Comparison of ENCODE assay signal across 8 cellular contexts in genomic region chr2:119476301-119477117, GRCh38. TPM values are rescaled to one million over a fixed set of nuclear protein-coding genes. Genes with fewer than 3 reads are reported as not detected.
A peak's percentile ranks its signal among the peaks of the same experiment; 100 is the strongest.
DNase-seq lines count a peak whose midpoint lies in the region; ATAC-seq, FAIRE-seq and TF ChIP-seq lines count a peak whose summit lies in the region.

No MANE protein-coding gene starts in this region.

- peak; percentile 67 for DNase-seq in Calu3
- DNase-seq in NT2/D1 (ENCODE audit: low read depth, low spot score) = peak; percentile 76
- DNase-seq in GM12878 (ENCODE audit: low read depth, low spot score) = no peak
- DNase-seq in iPS DF 19.7 (ENCODE audit: low read depth, low spot score) = peak; percentile 54
- peak in 1 of 2 donors; percentile 40 for DNase-seq in gastrocnemius medialis

- BruUV-seq in Calu3 (replicated peaks; lab: Mats Ljungman, UMichigan) = no TSS peak
- BruUV-seq in GM12878 (replicated peaks; lab: Mats Ljungman, UMichigan) = no TSS peak

- H3K27ac Mint-ChIP-seq in Calu3 (ENCODE audit: unreplicated experiment) = no peak overlapping the region

- H4K20me1 ChIP-seq in GM12878 (ENCODE audit: control insufficient read depth, insufficient read depth) = no peaks in the 10 kb centered on the region

- H3K4me1 Mint-ChIP-seq in Calu3 (ENCODE audit: low read depth, unreplicated experiment) = peaks cover 8% of the 10 kb centered on the region

- H3K9me3 Mint-ChIP-seq in Calu3 (ENCODE audit: low read depth, unreplicated experiment) = no peaks in the 10 kb centered on the region

- TF ChIP-seq CTCF in Calu3 (IDR thresholded peaks at IDR 0.05; ENCODE audit: unreplicated experiment) (peak; percentile 91), GM12878 (IDR thresholded peaks at IDR 0.05 in 2 of 3, conservative IDR thresholded peaks at IDR 0.05 in 1 of 3; ENCODE audit: control insufficient read depth in 2 of 3, extremely low read depth in 1 of 3, insufficient read depth in 1 of 3, low read depth in 3 of 3, low read length in 3 of 3) (peak; percentile 88 to 97 (median 91)), gastrocnemius medialis (IDR thresholded peaks at IDR 0.05 in 4 of 5, conservative IDR thresholded peaks at IDR 0.05 in 1 of 5) (peak; percentile 70 to 98 (median 90))

- SMC1A ChIA-PET in GM12878 (lab: Charles Lee; ENCODE audit: uncharacterized antibody, unreplicated experiment) = interaction anchor here (0.8 to 7.8 kb wide), 15 partner anchors 12 to 212 kb away, joined by 3 to 62 read pairs (median 3); no protein-coding TSS in a partner anchor

- H3K4me3 ChIP-seq in NT2/D1 (ENCODE audit: insufficient read length, low read depth) = no peak overlapping the region
- H3K4me3 ChIP-seq in GM12878 = no peak overlapping the region
- no peak overlapping the region for H3K4me3 ChIP-seq in gastrocnemius medialis

- no peak for TF ChIP-seq EP300 in GM12878 (IDR thresholded peaks at IDR 0.05; ENCODE audit: borderline replicate concordance in 1 of 2, control insufficient read depth in 1 of 2, low read depth in 2 of 2, low read length in 2 of 2)

- peak; percentile 58 for ATAC-seq in GM19035 (IDR thresholded peaks at IDR 0.05; ENCODE audit: unreplicated experiment)
- peak; percentile 64 for ATAC-seq in HG03442 (IDR thresholded peaks at IDR 0.05; ENCODE audit: unreplicated experiment)
- peak; percentile 94 for ATAC-seq in GM12878
- ATAC-seq in gastrocnemius medialis = peak; percentile 72 to 73
- ATAC-seq in HG03135 (IDR thresholded peaks at IDR 0.05; ENCODE audit: unreplicated experiment) = no peak

- no peaks in the 10 kb centered on the region for H3K79me2 ChIP-seq in GM12878 (ENCODE audit: control insufficient read depth, insufficient read depth, low read length)

- peak; percentile 54 for FAIRE-seq in GM12878 (lab: Jason Lieb, UNC)

- H3K9me3 ChIP-seq in NT2/D1 (ENCODE audit: insufficient read depth, low read length) (no peaks in the 10 kb centered on the region), GM12878 (replicated peaks; ENCODE audit: control insufficient read depth, insufficient read depth, low read length) (no peaks in the 10 kb centered on the region), gastrocnemius medialis (no peaks in the 10 kb centered on the region)

- CTCF ChIA-PET in Calu3 (lab: Charles Lee) = interaction anchor here (0.6 to 1.9 kb wide), 14 partner anchors 9 to 171 kb away, joined by 3 to 12 read pairs (median 4); partner anchors contain the start of gene TMEM37
- CTCF ChIA-PET in GM12878 (lab: Yijun Ruan, JAX) = interaction anchor here (0.6 to 9.2 kb wide), 39 partner anchors 9 to 595 kb away, joined by 3 to 187 read pairs (median 4); no protein-coding TSS in a partner anchor

- H3K4me3 Mint-ChIP-seq in Calu3 (ENCODE audit: low read depth, unreplicated experiment) = no peak overlapping the region

- H3K36me3 Mint-ChIP-seq in Calu3 (ENCODE audit: insufficient read depth, unreplicated experiment) = no peaks in the 10 kb centered on the region

- H3K27me3 ChIP-seq in NT2/D1 (ENCODE audit: insufficient read depth, insufficient read length) (no peaks in the 10 kb centered on the region), GM12878 (replicated peaks in 1 of 2; ENCODE audit: control insufficient read depth in 2 of 2, insufficient read depth in 2 of 2, low read length in 1 of 2) (no peaks in the 10 kb centered on the region), gastrocnemius medialis (no peaks in the 10 kb centered on the region)

- H2AFZ ChIP-seq in GM12878 (ENCODE audit: control insufficient read depth, low read depth, low read length) = no peak overlapping the region

- intact Hi-C loops in Calu3 (cut with micrococcal nuclease; ENCODE audit: unreplicated experiment) (loop anchor here (1.0 to 10.0 kb wide), 2 partner anchors 69 to 472 kb away; no protein-coding TSS in a partner anchor), GM12878 (cut with micrococcal nuclease; ENCODE audit: unreplicated experiment) (loop anchor here (1.0 to 5.0 kb wide), 3 partner anchors 69 to 594 kb away; no protein-coding TSS in a partner anchor), gastrocnemius medialis (cut with DNase I; ENCODE audit: low total_unique reads) (loop anchor here (1.0 kb wide), 1 partner anchor 69 kb away; no protein-coding TSS in a partner anchor)

- in situ Hi-C loops in GM12878 (cut with MboI) (no loop called here), gastrocnemius medialis (cut with MboI; ENCODE audit: low sequenced_read_pairs in 4 of 4) (loop anchor here in 2 of 4 donors (5.0 to 10.0 kb wide), 2 partner anchors 64 to 72 kb away; no protein-coding TSS in a partner anchor)

- TF ChIP-seq POLR2A in GM12878 (IDR thresholded peaks at IDR 0.05; ENCODE audit: low read depth, low read length) (no peak), gastrocnemius medialis (IDR thresholded peaks at IDR 0.05) (no peak)

- peaks cover 7% of the 10 kb centered on the region for H3K4me1 ChIP-seq in NT2/D1 (ENCODE audit: insufficient read depth, insufficient read length)
- H3K4me1 ChIP-seq in GM12878 (ENCODE audit: control insufficient read depth, insufficient read depth, low read length) = no peaks in the 10 kb centered on the region
- H3K4me1 ChIP-seq in gastrocnemius medialis = no peaks in the 10 kb centered on the region

- H3K27me3 Mint-ChIP-seq in Calu3 (ENCODE audit: unreplicated experiment) = no peaks in the 10 kb centered on the region

- H3K9ac ChIP-seq in NT2/D1 (ENCODE audit: insufficient read length, low read depth) (no peak overlapping the region), GM12878 (ENCODE audit: control insufficient read depth, insufficient read depth, low read length) (no peak overlapping the region)

- RAD21 ChIA-PET in GM12878 (lab: Charles Lee; ENCODE audit: unreplicated experiment) = interaction anchor here (0.7 to 5.2 kb wide), 13 partner anchors 11 to 594 kb away, joined by 3 to 75 read pairs (median 6); no protein-coding TSS in a partner anchor

- TF ChIP-seq RAD21 in GM12878 (IDR thresholded peaks at IDR 0.05; ENCODE audit: insufficient read depth, low read depth, low read length) = peak; percentile 95

- WGBS in GM12878 (ENCODE audit: insufficient coverage, insufficient replicate concordance, low lambda C conversion rate, missing lambda C conversion rate) = 24% methylated on average over 20 of the region's 20 CpGs

- H3K36me3 ChIP-seq in NT2/D1 (ENCODE audit: insufficient read depth, insufficient read length, low read length) (no peaks in the 10 kb centered on the region), GM12878 (ENCODE audit: control insufficient read depth in 2 of 2, insufficient read depth in 2 of 2, low read length in 1 of 2) (no peaks in the 10 kb centered on the region), gastrocnemius medialis (no peaks in the 10 kb centered on the region)

- H3K27ac ChIP-seq in GM12878 (ENCODE audit: control insufficient read depth, insufficient read depth) (no peak overlapping the region), gastrocnemius medialis (no peak overlapping the region)

- H3K4me2 ChIP-seq in GM12878 (ENCODE audit: control insufficient read depth, insufficient read depth) = no peak overlapping the region

- POLR2A ChIA-PET in GM12878 (lab: Charles Lee) = no interaction called here

TF ChIP-seq in GM12878, 131 proteins besides CTCF, POLR2A, EP300 and RAD21 (continues in another document):
- TF ChIP-seq YY1 (IDR thresholded peaks at IDR 0.05; ENCODE audit: low read depth, low read length) (peak; percentile 55; the same call in 1 of the 2 replicates), SMC3 (IDR thresholded peaks at IDR 0.05; ENCODE audit: borderline replicate concordance, low read length) (peak; percentile 97), MEF2A (IDR thresholded peaks at IDR 0.05; ENCODE audit: insufficient read depth, low read depth, low read length) (no peak)

RNA-seq across cellular contexts. Expression of gene TMEM37, which starts 44.9 kb away (rescaled TPM):
- total RNA-seq in Calu3 (2022) = 0.61 and 0.76 TPM in 2 replicates
- total RNA-seq in GM12878 (2013; cell fraction: nucleolus; rRNA removed) = 1.6 and 1.9 TPM in 2 replicates
- 0.28 TPM in 1 of 2 replicates, not detected in the other for total RNA-seq in GM12878 (2014; rRNA removed)
- total RNA-seq in GM12878 (2014; rRNA removed; fragmentation: Illumina TruSeq; extraction: Trizol) = 0.09 TPM in 1 of 2 replicates, not detected in the other
- total RNA-seq in GM12878 (2021) = 0.16 and 0.44 TPM in 2 replicates
- not detected for polyA plus RNA-seq in GM12878 (2011; ENCODE audit: low read depth)
- 0.32 and 0.67 TPM in 2 replicates for polyA plus RNA-seq in GM12878 (2011; rRNA removed)
- 0.45 and 0.70 TPM in 2 replicates for polyA plus RNA-seq in GM12878 (2011; cell fraction: cytosol; rRNA removed)
- 1.2 and 1.3 TPM in 2 replicates for polyA plus RNA-seq in GM12878 (2011; cell fraction: nucleus; rRNA removed)
- polyA plus RNA-seq in GM12878 (2012) = 0.23 and 0.25 TPM in 2 replicates
- 0.10 and 0.16 TPM in 2 replicates for polyA plus RNA-seq in GM12878 (2014; fragmentation: Illumina TruSeq; extraction: Trizol)
- under 1 TPM in 1 of 2 experiments, not detected in 1; 0.07 TPM for polyA plus RNA-seq in GM12878 (2014; fragmentation: Nextera tagmentation; extraction: Ambion mirVana)
- polyA plus RNA-seq in GM12878 (2014; rRNA removed) = 0.20 and 0.24 TPM in 2 replicates
- polyA plus RNA-seq in GM12878 (2016; fragmentation: Nextera tagmentation; extraction: Ambion mirVana) = not detected
- 0.51 and 0.88 TPM in 2 replicates for polyA minus RNA-seq in GM12878 (2011; rRNA and poly(A)+ RNA removed)
- 0.67 TPM in 1 of 2 replicates, not detected in the other for polyA minus RNA-seq in GM12878 (2011; cell fraction: cytosol; rRNA and poly(A)+ RNA removed)
- 0.24 and 0.67 TPM in 2 replicates for polyA minus RNA-seq in GM12878 (2011; cell fraction: nucleus; rRNA and poly(A)+ RNA removed)
- 1 to 10 TPM in 1 of 4 donors, under 1 TPM in 3; 0.49 to 2.7 (median 0.64) TPM for total RNA-seq in gastrocnemius medialis

RNA-seq across cellular contexts. Expression of gene SCTR, which starts 47.8 kb away (rescaled TPM):
- total RNA-seq in Calu3 (2022) (0.56 and 0.85 TPM in 2 replicates), GM12878 (2014; rRNA removed) (not detected in 2 replicates), GM12878 (2014; rRNA removed; fragmentation: Illumina TruSeq; extraction: Trizol) (not detected in 2 replicates), GM12878 (2021) (not detected in 2 replicates), gastrocnemius medialis (not detected)
- total RNA-seq in GM12878 (2013; cell fraction: nucleolus; rRNA removed) = not detected in 2 replicates
- not detected for polyA plus RNA-seq in GM12878 (2011; ENCODE audit: low read depth)
- polyA plus RNA-seq in GM12878 (2011; rRNA removed) (0.07 and 0.26 TPM in 2 replicates), GM12878 (2014; fragmentation: Illumina TruSeq; extraction: Trizol) (not detected in 2 replicates), GM12878 (2014; fragmentation: Nextera tagmentation; extraction: Ambion mirVana) (not detected), GM12878 (2014; rRNA removed) (not detected in 2 replicates), GM12878 (2016; fragmentation: Nextera tagmentation; extraction: Ambion mirVana) (not detected)
- polyA plus RNA-seq in GM12878 (2011; cell fraction: cytosol; rRNA removed) = 0.08 and 0.13 TPM in 2 replicates
- polyA plus RNA-seq in GM12878 (2011; cell fraction: nucleus; rRNA removed) = 0.26 and 0.45 TPM in 2 replicates
- not detected in 2 replicates for polyA plus RNA-seq in GM12878 (2012)
- polyA minus RNA-seq in GM12878 (2011; rRNA and poly(A)+ RNA removed) = 0.15 TPM in 1 of 2 replicates, not detected in the other
- not detected in 2 replicates for polyA minus RNA-seq in GM12878 (2011; cell fraction: cytosol; rRNA and poly(A)+ RNA removed)
- polyA minus RNA-seq in GM12878 (2011; cell fraction: nucleus; rRNA and poly(A)+ RNA removed) = 0.19 and 0.60 TPM in 2 replicates
